In the genomic region with DNA sequence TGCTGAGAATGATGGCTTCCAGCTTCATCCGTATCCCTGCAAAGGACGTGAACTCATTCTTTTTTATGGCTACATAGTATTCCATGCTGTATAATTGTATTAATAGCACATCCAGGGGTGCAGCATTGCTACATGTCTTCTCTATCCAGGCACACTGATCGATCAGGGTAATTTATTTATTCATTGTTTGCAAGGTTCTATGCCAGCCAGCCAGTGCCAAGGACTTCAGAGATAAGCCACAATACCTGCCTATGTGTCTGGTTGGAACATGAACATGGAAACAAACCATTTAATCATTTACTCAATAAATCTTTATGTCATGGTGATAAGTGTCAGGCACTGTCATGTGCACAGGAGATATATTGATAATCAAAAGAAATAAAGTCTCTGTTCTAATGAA, we compare ENCODE assay signal across 4 cellular contexts. TPM values are rescaled to one million over a fixed set of nuclear protein-coding genes. Genes with fewer than 3 reads are reported as not detected.
"Had no signal": no experiment of that assay in that cellular context is flagged by ENCODE, and none has a peak within 500 bp of the region (broad histone marks: within the 10 kb centered on the region; RNA-seq: fewer than 3 reads in every experiment).

No MANE protein-coding gene starts in this region.

- DNase-seq: GDM1, GF-D8 had no signal

- H3K4me3 ChIP-seq: GM12878 had no signal

RNA-seq across cellular contexts. Expression of gene OR2B3, which starts 5.8 kb away (rescaled TPM):
- total RNA-seq: G401, GM12878 had no signal

RNA-seq across cellular contexts. Expression of gene OR2J1, which starts 6.3 kb away (rescaled TPM):
- total RNA-seq: G401, GM12878 had no signal

RNA-seq across cellular contexts. Expression of gene OR2J3, which starts 14.9 kb away (rescaled TPM):
- total RNA-seq: G401, GM12878 had no signal

RNA-seq across cellular contexts. Expression of gene OR2W1, which starts 48.0 kb away (rescaled TPM):
- total RNA-seq: G401, GM12878 had no signal
